In genomic region chr7:99383791-99384370, GRCh38 we compare ENCODE assay signal across 1 cellular context.
TF ChIP-seq lines count a peak whose summit lies in the region.

No MANE protein-coding gene starts in this region.

TF ChIP-seq in GM12878, 131 proteins besides CTCF, POLR2A, EP300 and RAD21:
- TF ChIP-seq, protein P1, sequence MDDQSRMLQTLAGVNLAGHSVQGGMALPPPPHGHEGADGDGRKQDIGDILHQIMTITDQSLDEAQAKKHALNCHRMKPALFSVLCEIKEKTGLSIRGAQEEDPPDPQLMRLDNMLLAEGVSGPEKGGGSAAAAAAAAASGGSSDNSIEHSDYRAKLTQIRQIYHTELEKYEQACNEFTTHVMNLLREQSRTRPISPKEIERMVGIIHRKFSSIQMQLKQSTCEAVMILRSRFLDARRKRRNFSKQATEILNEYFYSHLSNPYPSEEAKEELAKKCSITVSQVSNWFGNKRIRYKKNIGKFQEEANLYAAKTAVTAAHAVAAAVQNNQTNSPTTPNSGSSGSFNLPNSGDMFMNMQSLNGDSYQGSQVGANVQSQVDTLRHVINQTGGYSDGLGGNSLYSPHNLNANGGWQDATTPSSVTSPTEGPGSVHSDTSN (IDR thresholded peaks at IDR 0.05; ENCODE audit: insufficient replicate concordance, low read depth, low read length) = no peak
- TF ChIP-seq ZNF274 (IDR thresholded peaks at IDR 0.05; ENCODE audit: insufficient read depth, insufficient read length) (no peak), ZBED1 (IDR thresholded peaks at IDR 0.05; ENCODE audit: borderline replicate concordance) (no peak), BMI1 (IDR thresholded peaks at IDR 0.05; ENCODE audit: borderline replicate concordance) (no peak), CBX3 (IDR thresholded peaks at IDR 0.05; ENCODE audit: borderline replicate concordance, low read depth) (no peak), BCL11A (IDR thresholded peaks at IDR 0.05; ENCODE audit: low read depth, low read length) (no peak), HDAC2 (IDR thresholded peaks at IDR 0.05) (no peak), ZZZ3 (IDR thresholded peaks at IDR 0.05; ENCODE audit: control insufficient read depth, insufficient read length, low read depth) (no peak), KDM1A (IDR thresholded peaks at IDR 0.05; ENCODE audit: borderline replicate concordance) (no peak), GATAD2B (conservative IDR thresholded peaks at IDR 0.05; ENCODE audit: low read depth) (no peak)
- TF ChIP-seq, protein P2, sequence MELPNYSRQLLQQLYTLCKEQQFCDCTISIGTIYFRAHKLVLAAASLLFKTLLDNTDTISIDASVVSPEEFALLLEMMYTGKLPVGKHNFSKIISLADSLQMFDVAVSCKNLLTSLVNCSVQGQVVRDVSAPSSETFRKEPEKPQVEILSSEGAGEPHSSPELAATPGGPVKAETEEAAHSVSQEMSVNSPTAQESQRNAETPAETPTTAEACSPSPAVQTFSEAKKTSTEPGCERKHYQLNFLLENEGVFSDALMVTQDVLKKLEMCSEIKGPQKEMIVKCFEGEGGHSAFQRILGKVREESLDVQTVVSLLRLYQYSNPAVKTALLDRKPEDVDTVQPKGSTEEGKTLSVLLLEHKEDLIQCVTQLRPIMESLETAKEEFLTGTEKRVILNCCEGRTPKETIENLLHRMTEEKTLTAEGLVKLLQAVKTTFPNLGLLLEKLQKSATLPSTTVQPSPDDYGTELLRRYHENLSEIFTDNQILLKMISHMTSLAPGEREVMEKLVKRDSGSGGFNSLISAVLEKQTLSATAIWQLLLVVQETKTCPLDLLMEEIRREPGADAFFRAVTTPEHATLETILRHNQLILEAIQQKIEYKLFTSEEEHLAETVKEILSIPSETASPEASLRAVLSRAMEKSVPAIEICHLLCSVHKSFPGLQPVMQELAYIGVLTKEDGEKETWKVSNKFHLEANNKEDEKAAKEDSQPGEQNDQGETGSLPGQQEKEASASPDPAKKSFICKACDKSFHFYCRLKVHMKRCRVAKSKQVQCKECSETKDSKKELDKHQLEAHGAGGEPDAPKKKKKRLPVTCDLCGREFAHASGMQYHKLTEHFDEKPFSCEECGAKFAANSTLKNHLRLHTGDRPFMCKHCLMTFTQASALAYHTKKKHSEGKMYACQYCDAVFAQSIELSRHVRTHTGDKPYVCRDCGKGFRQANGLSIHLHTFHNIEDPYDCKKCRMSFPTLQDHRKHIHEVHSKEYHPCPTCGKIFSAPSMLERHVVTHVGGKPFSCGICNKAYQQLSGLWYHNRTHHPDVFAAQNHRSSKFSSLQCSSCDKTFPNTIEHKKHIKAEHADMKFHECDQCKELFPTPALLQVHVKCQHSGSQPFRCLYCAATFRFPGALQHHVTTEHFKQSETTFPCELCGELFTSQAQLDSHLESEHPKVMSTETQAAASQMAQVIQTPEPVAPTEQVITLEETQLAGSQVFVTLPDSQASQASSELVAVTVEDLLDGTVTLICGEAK (IDR thresholded peaks at IDR 0.05; ENCODE audit: borderline replicate concordance) = no peak
TF ChIP-seq in GM12878: peak in this region for 0.
